ENCODE assay signal across 14 cellular contexts in genomic region chr11:111633248-111633647, GRCh38. TPM values are rescaled to one million over a fixed set of nuclear protein-coding genes. Genes with fewer than 3 reads are reported as not detected.
DNase-seq lines count a peak whose midpoint lies in the region; ATAC-seq and TF ChIP-seq lines count a peak whose summit lies in the region.
"Had no signal": no experiment of that assay in that cellular context is flagged by ENCODE, and none has a peak within 500 bp of the region (broad histone marks: within the 10 kb centered on the region; RNA-seq: fewer than 3 reads in every experiment).

No MANE protein-coding gene starts in this region.

- DNase-seq in NCI-H1105 treated with DMSO at 0.1 percent for 48 hours (lab: John Stamatoyannopoulos, UW): peak; percentile 37
- no peak for DNase-seq in MCF 10A (ENCODE audit: unreplicated experiment)
- DNase-seq in KG1 (lab: John Stamatoyannopoulos, UW): no peak
- DNase-seq in activated CD4-positive, alpha-beta T cell treated with anti-CD3 and anti-CD28 coated beads, Interleukin-2, amount 50 U/mL, for 4 hours: no peak
- DNase-seq: activated naive CD4-positive, alpha-beta T cell treated with anti-CD3 and anti-CD28 coated beads, Interleukin-2, amount 10 ng/mL, durations not matched to agents 7 days and 5 days; NK-92 treated with Interleukin-12 subunit alpha and Interleukin-12 subunit beta, amount 100 ng/mL, for 24 hours; stimulated activated CD4-positive, alpha-beta T cell treated with anti-CD3 and anti-CD28 coated beads, Interleukin-12 subunit alpha, Interleukin-12 subunit beta, amount 100 ng/mL, for 4 hours had no signal

- H3K27ac Mint-ChIP-seq in MCF 10A (ENCODE audit: low read depth, unreplicated experiment): peak overlapping the region; percentile 17
- H3K27ac Mint-ChIP-seq in nephron: peak overlapping the region; percentile 1 to 62 (median 7)
- H3K27ac Mint-ChIP-seq: activated naive CD4-positive, alpha-beta T cell treated with anti-CD3 and anti-CD28 coated beads, Interleukin-2, amount 10 ng/mL, durations not matched to agents 7 days and 5 days; B cell; T-helper 1 cell treated with Interleukin-12 subunit alpha and Interleukin-12 subunit beta and Interleukin-4 antibody, amounts not matched to agents 30 μg/mL and 1 μg/mL, for 36 hours had no signal

- POLR2A ChIA-PET in MCF 10A (lab: Yijun Ruan, JAX): interaction anchor here (0.8 kb wide), 1 partner anchor 24 kb away, joined by 3 read pairs; no protein-coding TSS in a partner anchor

- H3K4me2 ChIP-seq in BLaER1 treated with 17β-estradiol and CSF1 and Interleukin-3, amounts not matched to agents 10 nM and 100 nM: peak overlapping the region in 7 of 11 experiments; percentile 14 to 56 (median 33); a peak in 10 of 22 replicates

- peaks cover 0 to 5% (median 0%) of the 10 kb centered on the region in 11 experiments; a peak in 2 of 22 replicates for H4K20me1 ChIP-seq in BLaER1 treated with 17β-estradiol and CSF1 and Interleukin-3, amounts not matched to agents 10 nM and 100 nM

- BruUV-seq in MCF 10A (replicated peaks; lab: Mats Ljungman, UMichigan): no TSS peak

- H3K9ac ChIP-seq in BLaER1 treated with 17β-estradiol and CSF1 and Interleukin-3, amounts not matched to agents 10 nM and 100 nM: no peak overlapping the region

- H3K4me3 Mint-ChIP-seq in MCF 10A (ENCODE audit: unreplicated experiment) (no peak overlapping the region), nephron (no peak overlapping the region)
- H3K4me3 Mint-ChIP-seq: activated naive CD4-positive, alpha-beta T cell treated with anti-CD3 and anti-CD28 coated beads, Interleukin-2, amount 10 ng/mL, durations not matched to agents 7 days and 5 days; B cell; neural crest cell; T-helper 1 cell treated with Interleukin-12 subunit alpha and Interleukin-12 subunit beta and Interleukin-4 antibody, amounts not matched to agents 30 μg/mL and 1 μg/mL, for 36 hours had no signal

- H3K9me3 Mint-ChIP-seq in MCF 10A (ENCODE audit: unreplicated experiment) (no peaks in the 10 kb centered on the region), nephron (no peaks in the 10 kb centered on the region)
- H3K9me3 Mint-ChIP-seq: activated naive CD4-positive, alpha-beta T cell treated with anti-CD3 and anti-CD28 coated beads, Interleukin-2, amount 10 ng/mL, durations not matched to agents 7 days and 5 days; neural crest cell; T-helper 1 cell treated with Interleukin-12 subunit alpha and Interleukin-12 subunit beta and Interleukin-4 antibody, amounts not matched to agents 30 μg/mL and 1 μg/mL, for 36 hours had no signal

- H3K9me3 ChIP-seq in BLaER1 treated with 17β-estradiol and CSF1 and Interleukin-3, amounts not matched to agents 10 nM and 100 nM (replicated peaks in 1 of 11): peaks cover 0 to 17% (median 4%) of the 10 kb centered on the region in 11 experiments; a peak in 8 of 22 replicates

- TF ChIP-seq CTCF in MCF 10A (IDR thresholded peaks at IDR 0.05; ENCODE audit: unreplicated experiment): no peak
- TF ChIP-seq CTCF in nephron (IDR thresholded peaks at IDR 0.05; ENCODE audit: unreplicated experiment in 3 of 3): no peak

- H3K27ac ChIP-seq in BLaER1 treated with 17β-estradiol and CSF1 and Interleukin-3, amounts not matched to agents 10 nM and 100 nM: peak overlapping the region in 1 of 11 experiments; percentile 12; a peak in 3 of 22 replicates

- H3K4me1 ChIP-seq in BLaER1 treated with 17β-estradiol and CSF1 and Interleukin-3, amounts not matched to agents 10 nM and 100 nM: peaks cover 11 to 19% (median 13%) of the 10 kb centered on the region in 10 experiments; a peak in 19 of 20 replicates

- H3K36me3 Mint-ChIP-seq in MCF 10A (ENCODE audit: insufficient read depth, unreplicated experiment) (no peaks in the 10 kb centered on the region), nephron (ENCODE audit: low read depth) (peaks cover 28% of the 10 kb centered on the region)

- H3K27me3 ChIP-seq in BLaER1 treated with 17β-estradiol and CSF1 and Interleukin-3, amounts not matched to agents 10 nM and 100 nM: no peaks in the 10 kb centered on the region

- H3K36me3 ChIP-seq in BLaER1 treated with 17β-estradiol and CSF1 and Interleukin-3, amounts not matched to agents 10 nM and 100 nM: peaks cover 28 to 87% (median 48%) of the 10 kb centered on the region in 11 experiments

- CTCF ChIA-PET in MCF 10A (lab: Yijun Ruan, JAX): no interaction called here

- peaks cover 47% of the 10 kb centered on the region for H3K4me1 Mint-ChIP-seq in MCF 10A (ENCODE audit: insufficient read depth, unreplicated experiment)
- peaks cover 30% of the 10 kb centered on the region for H3K4me1 Mint-ChIP-seq in nephron

- no peak overlapping the region for H3K4me3 ChIP-seq in BLaER1 treated with 17β-estradiol and CSF1 and Interleukin-3, amounts not matched to agents 10 nM and 100 nM

- H3K27me3 Mint-ChIP-seq in MCF 10A (ENCODE audit: insufficient read depth, unreplicated experiment) (no peaks in the 10 kb centered on the region), nephron (ENCODE audit: low read depth) (no peaks in the 10 kb centered on the region)
- H3K27me3 Mint-ChIP-seq: activated naive CD4-positive, alpha-beta T cell treated with anti-CD3 and anti-CD28 coated beads, Interleukin-2, amount 10 ng/mL, durations not matched to agents 7 days and 5 days; B cell had no signal

- ATAC-seq in GM21447 (IDR thresholded peaks at IDR 0.05; ENCODE audit: unreplicated experiment): no peak
- no peak for ATAC-seq in GM19397 (IDR thresholded peaks at IDR 0.05; ENCODE audit: unreplicated experiment)

- intact Hi-C loops in MCF 10A (cut with micrococcal nuclease): no loop called here

RNA-seq across cellular contexts. Expression of gene SIK2, which starts 31.0 kb away (rescaled TPM):
- 13.7 and 18.6 TPM in 2 replicates for total RNA-seq in MCF 10A (2022)
